Comparison of ENCODE assay signal across 1 cellular context in genomic region chr1:53740621-53741105, GRCh38.
A peak's percentile ranks its signal among the peaks of the same experiment; 100 is the strongest.
TF ChIP-seq lines count a peak whose summit lies in the region.

No MANE protein-coding gene starts in this region.

TF ChIP-seq in K562, 482 proteins besides CTCF, POLR2A, EP300 and RAD21:
- TF ChIP-seq PRDM10 (IDR thresholded peaks at IDR 0.05; ENCODE audit: partially characterized antibody) (peak; percentile 84), DNMT1 (IDR thresholded peaks at IDR 0.05) (no peak)
